8 cellular contexts compared by ENCODE assay signal in genomic region chr12:6772331-6772695, GRCh38.
DNase-seq lines count a peak whose midpoint lies in the region; TF ChIP-seq lines count a peak whose summit lies in the region.

Gene LAG3 (plus strand): TSS chr12:6772520. CDS start chr12:6772853, 333 bp downstream.

- H3K9me3 ChIP-seq in iPS-18a (ENCODE audit: control insufficient read depth, low read depth, low read length) = no peaks in the 10 kb centered on the region

- H3K27me3 ChIP-seq in iPS-18a (ENCODE audit: control insufficient read depth, insufficient read depth, low read length) = peaks cover 34% of the 10 kb centered on the region

- peaks cover 11% of the 10 kb centered on the region for H3K36me3 ChIP-seq in iPS-18a (ENCODE audit: control insufficient read depth, low read depth, low read length)

- H3K4me1 ChIP-seq in iPS-18a (ENCODE audit: control insufficient read depth, low read depth, low read length) = peaks cover 20% of the 10 kb centered on the region

- H3K27ac ChIP-seq in iPS-18a (ENCODE audit: low read length) = no peak within 1 kb of the TSS

- DNase-seq in activated CD8-positive, alpha-beta memory T cell treated with anti-CD3 and anti-CD28 coated beads for 4 hours (ENCODE audit: low read depth in 2 of 2) = peak; percentile 41 to 51
- DNase-seq in stimulated activated CD8-positive, alpha-beta memory T cell treated with anti-CD3 and anti-CD28 coated beads, Interleukin-15, amount 100 ng/mL, for 1 hour (ENCODE audit: low read depth) = peak; percentile 44
- DNase-seq in effector CD8-positive, alpha-beta T cell (lab: John Stamatoyannopoulos, UW) = no peak
- DNase-seq in NCI-H1417 treated with DMSO at 0.1 percent for 48 hours (lab: John Stamatoyannopoulos, UW) (no peak), OCI-M1 (lab: John Stamatoyannopoulos, UW) (no peak), SKM-1 treated with dmso at 0.1 percent for 144 hours (lab: John Stamatoyannopoulos, UW; ENCODE audit: unreplicated experiment) (no peak)

- peak; percentile 42 for TF ChIP-seq POLR2A in GM19099 (IDR thresholded peaks at IDR 0.05; ENCODE audit: extremely low read depth, insufficient read length, low read depth)

- no peak within 1 kb of the TSS for H3K9ac ChIP-seq in iPS-18a (ENCODE audit: low read length)

- H3K4me3 ChIP-seq in iPS-18a (ENCODE audit: low read length) = peak within 1 kb of the TSS; percentile 38

Comparison
In these comparisons a context has a peak if more than half of its experiments do, and no peak if none do; other contexts are left out.
1. DNase-seq: peak in activated CD8-positive, alpha-beta memory T cell treated with anti-CD3 and anti-CD28 coated beads for 4 hours (2 of 2) and stimulated activated CD8-positive, alpha-beta memory T cell treated with anti-CD3 and anti-CD28 coated beads, Interleukin-15, amount 100 ng/mL, for 1 hour (single experiment); none in effector CD8-positive, alpha-beta T cell (single experiment), NCI-H1417 treated with DMSO at 0.1 percent for 48 hours (single experiment), OCI-M1 (single experiment) and SKM-1 treated with dmso at 0.1 percent for 144 hours (single experiment).